Comparison of ENCODE assay signal across 9 cellular contexts in the genomic region with DNA sequence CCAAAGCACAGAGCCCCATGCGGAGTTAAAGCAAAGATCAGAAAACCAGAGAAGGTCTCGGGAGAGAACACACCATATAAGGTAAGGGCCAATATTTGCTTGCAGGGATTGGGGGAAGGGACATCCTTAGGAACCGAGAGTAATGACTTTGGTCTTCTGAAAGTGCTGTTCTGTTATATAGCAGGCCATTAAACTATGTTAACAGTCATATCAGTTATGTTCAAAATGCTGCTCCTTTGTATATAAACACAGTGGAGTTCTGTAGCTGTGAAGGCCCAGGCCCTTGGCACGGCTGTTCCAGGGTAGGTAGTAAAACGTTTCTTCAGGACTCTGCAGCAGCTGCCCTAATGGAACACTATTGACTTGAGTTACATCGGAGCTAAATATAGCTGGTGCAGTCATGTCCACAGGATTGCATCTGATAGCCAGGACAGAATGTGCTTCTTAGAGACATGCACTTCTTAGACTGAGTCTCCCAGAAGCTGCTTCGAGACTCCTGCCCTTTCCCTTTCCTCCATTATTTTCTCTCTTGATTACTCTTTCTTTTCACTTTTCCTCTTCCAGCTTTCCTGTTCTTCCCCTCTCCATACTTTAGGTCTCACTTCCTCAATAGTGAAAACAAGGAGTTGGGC.
DNase-seq lines count a peak whose midpoint lies in the region; ATAC-seq and TF ChIP-seq lines count a peak whose summit lies in the region.
"Had no signal": no experiment of that assay in that cellular context is flagged by ENCODE, and none has a peak within 500 bp of the region (broad histone marks: within the 10 kb centered on the region; RNA-seq: fewer than 3 reads in every experiment).

No MANE protein-coding gene starts in this region.

- peak; percentile 67 for DNase-seq in astrocyte of the hippocampus (ENCODE audit: low read depth, low spot score)
- no peak for DNase-seq in left lobe of liver (ENCODE audit: low spot score)
- DNase-seq in thyroid gland, result no peak
- DNase-seq in Karpas-422, result no peak
- no peak for DNase-seq in NCI-H1105 treated with DMSO at 0.1 percent for 48 hours (lab: John Stamatoyannopoulos, UW)
- DNase-seq: activated CD4-positive, alpha-beta T cell treated with anti-CD3 and anti-CD28 coated beads for 36 hours; hippocampal formation had no signal

- H3K36me3 ChIP-seq in thyroid gland (no peaks in the 10 kb centered on the region), Karpas-422 (ENCODE audit: insufficient read depth, low read length) (no peaks in the 10 kb centered on the region)

- H3K4me3 ChIP-seq in thyroid gland (replicated peaks in 1 of 3) (no peak overlapping the region), Karpas-422 (ENCODE audit: low read length) (no peak overlapping the region)

- H3K27me3 ChIP-seq in thyroid gland (no peaks in the 10 kb centered on the region), Karpas-422 (ENCODE audit: low read length) (no peaks in the 10 kb centered on the region)

- H3K9me3 ChIP-seq in thyroid gland (no peaks in the 10 kb centered on the region), Karpas-422 (ENCODE audit: low read length) (no peaks in the 10 kb centered on the region)

- H3K79me2 ChIP-seq in Karpas-422 (ENCODE audit: low read length), result no peaks in the 10 kb centered on the region

- H3K27ac ChIP-seq in thyroid gland (peak overlapping the region in 2 of 3 donors; percentile 18 to 48), Karpas-422 (ENCODE audit: low read length) (no peak overlapping the region)

- H3K9ac ChIP-seq in Karpas-422 (ENCODE audit: low read length), result no peak overlapping the region

- ATAC-seq in HG03103 (IDR thresholded peaks at IDR 0.05; ENCODE audit: low read depth, unreplicated experiment) (peak; percentile 40), left lobe of liver (peak; percentile 44), HG03342 (IDR thresholded peaks at IDR 0.05; ENCODE audit: unreplicated experiment) (no peak)
- ATAC-seq: activated CD4-positive, alpha-beta T cell treated with anti-CD3 and anti-CD28 coated beads for 36 hours had no signal

- intact Hi-C loops in thyroid gland (cut with DNase I), result no loop called here

- H3K4me1 ChIP-seq in thyroid gland, result peaks cover 0 to 4% of the 10 kb centered on the region in 2 donors
- 0 out of 2 replicates have a peak, but pooled peaks cover 4% of the 10 kb centered on the region for H3K4me1 ChIP-seq in Karpas-422 (ENCODE audit: low read length)

- no peak overlapping the region for H3K4me2 ChIP-seq in Karpas-422 (ENCODE audit: low read depth, low read length, poor library complexity, severe bottlenecking)

- TF ChIP-seq POLR2A in thyroid gland (IDR thresholded peaks at IDR 0.05), result no peak

- H4K20me1 ChIP-seq in Karpas-422 (ENCODE audit: insufficient read depth, low read depth, low read length), result no peaks in the 10 kb centered on the region

- no peaks in the 10 kb centered on the region for H3K9me2 ChIP-seq in Karpas-422 (replicated peaks; ENCODE audit: insufficient read depth, low read length)

- WGBS in thyroid gland, 2 donors, result 74 to 80% methylated on average over 7 of the region's 7 CpGs

- no peak overlapping the region for H2AFZ ChIP-seq in Karpas-422 (ENCODE audit: low read length)

- TF ChIP-seq CTCF in thyroid gland (IDR thresholded peaks at IDR 0.05), result no peak
